Comparison of ENCODE assay signal across 19 cellular contexts in the genomic region with DNA sequence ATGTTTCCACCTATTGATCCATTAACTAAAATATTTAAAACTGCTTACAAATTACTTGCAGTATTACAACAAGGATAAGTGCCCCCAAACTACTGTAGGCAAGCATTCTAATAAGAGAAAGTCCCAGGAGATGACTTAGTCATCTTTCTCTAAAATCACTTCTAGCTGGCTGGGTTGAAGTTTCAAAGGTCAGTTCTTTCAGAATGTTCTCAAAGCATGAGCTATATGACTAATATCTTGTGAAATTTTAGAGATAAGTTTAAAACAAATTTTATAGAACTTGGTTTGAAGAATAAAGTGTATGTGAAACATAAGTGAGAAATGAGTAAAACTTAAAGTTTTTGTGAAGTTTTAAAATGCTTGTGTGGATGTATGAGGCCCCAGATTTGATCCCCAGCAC. TPM values are rescaled to one million over a fixed set of nuclear protein-coding genes. Genes with fewer than 3 reads are reported as not detected.
DNase-seq lines count a peak whose midpoint lies in the region; ATAC-seq, FAIRE-seq and TF ChIP-seq lines count a peak whose summit lies in the region.
"Had no signal": no experiment of that assay in that cellular context is flagged by ENCODE, and none has a peak within 500 bp of the region (broad histone marks: within the 10 kb centered on the region; RNA-seq: fewer than 3 reads in every experiment).

No MANE protein-coding gene starts in this region.

- H3K27ac ChIP-seq in astrocyte (ENCODE audit: low read depth, low read length), result peak overlapping the region; percentile 55
- H3K27ac ChIP-seq: esophagus squamous epithelium, HL-60, pancreas, PC-9 had no signal

- H3K27me3 Mint-ChIP-seq in HFFc6 (ENCODE audit: insufficient read depth) (peaks cover 7% of the 10 kb centered on the region), astrocyte (ENCODE audit: low read depth, unreplicated experiment) (no peaks in the 10 kb centered on the region), osteocyte (ENCODE audit: unreplicated experiment) (no peaks in the 10 kb centered on the region)
- peaks cover 7% of the 10 kb centered on the region for H3K27me3 Mint-ChIP-seq in activated CD4-positive, alpha-beta memory T cell treated with anti-CD3 and anti-CD28 coated beads, Interleukin-2, amount 10 ng/mL, durations not matched to agents 7 days and 5 days

- H3K9ac ChIP-seq in astrocyte (ENCODE audit: low read length), result no peak overlapping the region

- CTCF ChIA-PET in activated CD4-positive, alpha-beta memory T cell treated with anti-CD3 and anti-CD28 coated beads, Interleukin-2, amount 10 ng/mL, durations not matched to agents 7 days and 5 days (lab: Charles Lee), result no interaction called here

- H3K4me1 ChIP-seq in astrocyte (ENCODE audit: insufficient read depth, low read length), result peaks cover 9% of the 10 kb centered on the region
- H3K4me1 ChIP-seq: pancreas had no signal

- H3K4me3 Mint-ChIP-seq in HFFc6 (0 out of 2 replicates have a peak overlapping the region, but pooled peaks have one; percentile 19), astrocyte (ENCODE audit: unreplicated experiment) (no peak overlapping the region), osteocyte (ENCODE audit: unreplicated experiment) (peak overlapping the region; percentile 23)
- no peak overlapping the region for H3K4me3 Mint-ChIP-seq in activated CD4-positive, alpha-beta memory T cell treated with anti-CD3 and anti-CD28 coated beads, Interleukin-2, amount 10 ng/mL, durations not matched to agents 7 days and 5 days
- H3K4me3 Mint-ChIP-seq: immature natural killer cell had no signal

- H3K27me3 ChIP-seq in astrocyte (ENCODE audit: insufficient read depth, low read length), result no peaks in the 10 kb centered on the region
- H3K27me3 ChIP-seq: MG63, pancreas had no signal

- H4K20me1 ChIP-seq in astrocyte (ENCODE audit: insufficient read depth, low read length), result no peaks in the 10 kb centered on the region

- peak overlapping the region; percentile 54 for H3K27ac Mint-ChIP-seq in HFFc6
- H3K27ac Mint-ChIP-seq in astrocyte (ENCODE audit: unreplicated experiment), result no peak overlapping the region
- peak overlapping the region; percentile 91 for H3K27ac Mint-ChIP-seq in osteocyte (ENCODE audit: unreplicated experiment)
- no peak overlapping the region for H3K27ac Mint-ChIP-seq in activated CD4-positive, alpha-beta memory T cell treated with anti-CD3 and anti-CD28 coated beads, Interleukin-2, amount 10 ng/mL, durations not matched to agents 7 days and 5 days
- H3K27ac Mint-ChIP-seq: immature natural killer cell had no signal

- TF ChIP-seq CTCF in HFFc6 (IDR thresholded peaks at IDR 0.05) (no peak), astrocyte (IDR thresholded peaks at IDR 0.05; ENCODE audit: insufficient read depth, low read depth, low read length) (no peak), osteocyte (IDR thresholded peaks at IDR 0.05) (no peak)

- peaks cover 2% of the 10 kb centered on the region; the same call in 1 of the 2 replicates for H3K9me3 Mint-ChIP-seq in HFFc6
- H3K9me3 Mint-ChIP-seq in astrocyte (ENCODE audit: unreplicated experiment), result peaks cover 2% of the 10 kb centered on the region
- H3K9me3 Mint-ChIP-seq in osteocyte (ENCODE audit: unreplicated experiment), result no peaks in the 10 kb centered on the region
- peaks cover 11% of the 10 kb centered on the region for H3K9me3 Mint-ChIP-seq in activated CD4-positive, alpha-beta memory T cell treated with anti-CD3 and anti-CD28 coated beads, Interleukin-2, amount 10 ng/mL, durations not matched to agents 7 days and 5 days

- H3K36me3 ChIP-seq in astrocyte (ENCODE audit: insufficient read depth, low read length), result no peaks in the 10 kb centered on the region
- H3K36me3 ChIP-seq: esophagus squamous epithelium, MG63, pancreas had no signal

- DNase-seq in ELR (ENCODE audit: low read depth), result peak; percentile 44
- DNase-seq in HFFc6, result peak; percentile 56
- DNase-seq in astrocyte (ENCODE audit: low read depth), result peak; percentile 59
- DNase-seq in osteocyte (ENCODE audit: extremely low spot score, unreplicated experiment), result no peak
- DNase-seq in NCI-H1092 treated with DMSO at 0.1 percent for 48 hours (lab: John Stamatoyannopoulos, UW), result no peak
- no peak for DNase-seq in HuH-7.5 (ENCODE audit: low spot score)
- no peak for DNase-seq in activated CD4-positive, alpha-beta memory T cell treated with anti-CD3 and anti-CD28 coated beads, Interleukin-2, amount 10 ng/mL, durations not matched to agents 7 days and 5 days
- DNase-seq: activated CD4-positive, alpha-beta T cell treated with anti-CD3 and anti-CD28 coated beads, Interleukin-2, amount 50 U/mL, for 1 hour; activated naive CD4-positive, alpha-beta T cell treated with Interleukin-2 at 50 U/mL for 16 hours; C1 segment of cervical spinal cord; esophagus squamous epithelium; immature natural killer cell; MG63; pancreas had no signal

- no peak for FAIRE-seq in astrocyte (lab: Jason Lieb, UNC)
- FAIRE-seq: pancreas had no signal

- POLR2A ChIA-PET in activated CD4-positive, alpha-beta memory T cell treated with anti-CD3 and anti-CD28 coated beads, Interleukin-2, amount 10 ng/mL, durations not matched to agents 7 days and 5 days (lab: Charles Lee), result no interaction called here

- H3K79me2 ChIP-seq in astrocyte (ENCODE audit: insufficient read depth, low read length), result no peaks in the 10 kb centered on the region

- no peak overlapping the region for H3K4me3 ChIP-seq in astrocyte (ENCODE audit: insufficient read depth, low read depth, low read length)
- H3K4me3 ChIP-seq: esophagus squamous epithelium, MG63, pancreas, PC-9 had no signal

- peaks cover 9% of the 10 kb centered on the region; the same call in 1 of the 2 replicates for H3K36me3 Mint-ChIP-seq in HFFc6 (ENCODE audit: low read depth)
- peaks cover 2% of the 10 kb centered on the region for H3K36me3 Mint-ChIP-seq in astrocyte (ENCODE audit: low read depth, unreplicated experiment)
- H3K36me3 Mint-ChIP-seq in osteocyte (ENCODE audit: unreplicated experiment), result no peaks in the 10 kb centered on the region
- H3K36me3 Mint-ChIP-seq in activated CD4-positive, alpha-beta memory T cell treated with anti-CD3 and anti-CD28 coated beads, Interleukin-2, amount 10 ng/mL, durations not matched to agents 7 days and 5 days (ENCODE audit: low read depth), result peaks cover 3% of the 10 kb centered on the region
- H3K36me3 Mint-ChIP-seq: immature natural killer cell had no signal

- peaks cover 35% of the 10 kb centered on the region for H3K4me1 Mint-ChIP-seq in HFFc6 (ENCODE audit: low read depth)
- H3K4me1 Mint-ChIP-seq in astrocyte (ENCODE audit: low read depth, unreplicated experiment), result peaks cover 13% of the 10 kb centered on the region
- peaks cover 34% of the 10 kb centered on the region for H3K4me1 Mint-ChIP-seq in osteocyte (ENCODE audit: unreplicated experiment)
- peaks cover 7% of the 10 kb centered on the region for H3K4me1 Mint-ChIP-seq in activated CD4-positive, alpha-beta memory T cell treated with anti-CD3 and anti-CD28 coated beads, Interleukin-2, amount 10 ng/mL, durations not matched to agents 7 days and 5 days
- H3K4me1 Mint-ChIP-seq: immature natural killer cell had no signal

- H2AFZ ChIP-seq in astrocyte (ENCODE audit: low read depth, low read length), result no peak overlapping the region
- H2AFZ ChIP-seq: PC-9 had no signal

- ATAC-seq in GM19463 (IDR thresholded peaks at IDR 0.05; ENCODE audit: unreplicated experiment), result no peak

- peak overlapping the region; percentile 49 for H3K4me2 ChIP-seq in astrocyte (ENCODE audit: low read length)
- H3K4me2 ChIP-seq: PC-9 had no signal

- H3K9me3 ChIP-seq in astrocyte (ENCODE audit: insufficient read depth, low read depth, low read length), result no peaks in the 10 kb centered on the region
- H3K9me3 ChIP-seq: esophagus squamous epithelium, MG63, pancreas had no signal

RNA-seq across cellular contexts. Expression of a gene that starts 24.3 kb away (rescaled TPM):
- total RNA-seq in HFFc6 (2021; fragmentation: NEBNext Ultra II Directional; extraction: Animal tissue kit (Norgen Biotek cat#: 25700)), result not detected
- total RNA-seq in astrocyte (not detected in 2 replicates), osteocyte (not detected in 2 replicates)
- total RNA-seq in activated CD4-positive, alpha-beta memory T cell treated with anti-CD3 and anti-CD28 coated beads, Interleukin-2, amount 10 ng/mL, durations not matched to agents 7 days and 5 days, result not detected
- total RNA-seq: cerebellum; esophagus squamous epithelium; T-helper 1 cell treated with Interleukin-12 subunit alpha and Interleukin-12 subunit beta and Interleukin-4 antibody, amounts not matched to agents 30 ng/mL and 1 ng/mL, for 36 hours had no signal

Comparison
In these comparisons a context has a peak if more than half of its experiments do, and no peak if none do; other contexts are left out.
1. DNase-seq: peak in ELR (single experiment), HFFc6 (single experiment) and astrocyte (single experiment); none in osteocyte (single experiment), NCI-H1092 treated with DMSO at 0.1 percent for 48 hours (single experiment), HuH-7.5 (single experiment) and activated CD4-positive, alpha-beta memory T cell treated with anti-CD3 and anti-CD28 coated beads, Interleukin-2, amount 10 ng/mL, durations not matched to agents 7 days and 5 days (single experiment).
2. H3K27ac Mint-ChIP-seq: peak in HFFc6 (single experiment) and osteocyte (single experiment); none in astrocyte (single experiment) and activated CD4-positive, alpha-beta memory T cell treated with anti-CD3 and anti-CD28 coated beads, Interleukin-2, amount 10 ng/mL, durations not matched to agents 7 days and 5 days (single experiment).
3. H3K4me3 Mint-ChIP-seq: peak in HFFc6 (single experiment) and osteocyte (single experiment); none in astrocyte (single experiment) and activated CD4-positive, alpha-beta memory T cell treated with anti-CD3 and anti-CD28 coated beads, Interleukin-2, amount 10 ng/mL, durations not matched to agents 7 days and 5 days (single experiment).